22 cellular contexts compared by ENCODE assay signal in the genomic region with DNA sequence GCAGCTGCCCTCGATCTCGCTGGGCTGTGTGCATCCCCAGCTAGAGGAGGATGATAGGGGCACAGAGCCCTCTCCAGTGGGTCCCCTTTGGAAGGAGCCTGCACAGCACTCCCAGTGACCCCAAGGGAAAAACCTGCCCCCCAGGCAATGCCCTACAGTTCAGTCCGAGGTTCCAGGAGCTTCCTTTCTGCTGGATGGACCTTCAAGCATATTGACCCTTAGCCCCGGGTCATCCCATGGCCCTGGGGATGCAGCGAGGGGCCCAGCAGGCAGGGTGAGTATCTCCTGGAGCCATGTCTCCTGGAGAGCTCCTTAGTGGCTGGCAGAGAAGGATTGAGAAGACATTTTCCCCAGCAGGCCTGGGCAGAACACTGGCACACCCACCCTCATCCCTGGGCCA.
"Had no signal": no experiment of that assay in that cellular context is flagged by ENCODE, and none has a peak within 500 bp of the region (broad histone marks: within the 10 kb centered on the region; RNA-seq: fewer than 3 reads in every experiment).

No MANE protein-coding gene starts in this region.

- H3K27ac Mint-ChIP-seq: nephron progenitor cell, T-helper 17 cell had no signal

- H3K9me3 ChIP-seq: body of pancreas, sigmoid colon, tibial artery had no signal

- H3K4me3 Mint-ChIP-seq: activated B cell treated with CpG ODN at 0.5 μM for 24 hours; activated CD8-positive, alpha-beta T cell treated with anti-CD3 and anti-CD28 coated beads, Interleukin-2, amount 10 ng/mL, durations not matched to agents 7 days and 5 days; effector memory CD8-positive, alpha-beta T cell; nephron progenitor cell; T-helper 17 cell had no signal

- ATAC-seq: activated CD8-positive, alpha-beta T cell treated with anti-CD3 and anti-CD28 coated beads, Interleukin-2, amount 10 ng/mL, durations not matched to agents 7 days and 5 days; body of pancreas; effector memory CD8-positive, alpha-beta T cell; esophagus mucosa; T-helper 17 cell had no signal

- H3K27me3 Mint-ChIP-seq: activated B cell treated with CpG ODN at 0.5 μM for 24 hours had no signal

- H3K4me1 Mint-ChIP-seq: nephron progenitor cell had no signal

- H3K4me1 ChIP-seq: body of pancreas had no signal

- H3K27ac ChIP-seq: body of pancreas, cardiac muscle cell, sigmoid colon, SK-N-MC, tibial artery had no signal

- H3K4me3 ChIP-seq: body of pancreas, cardiac muscle cell, lung, sigmoid colon, SK-N-MC, smooth muscle cell, tibial artery had no signal

- DNase-seq: activated B cell treated with CpG ODN at 0.5 μM for 24 hours; activated CD4-positive, alpha-beta T cell treated with anti-CD3 and anti-CD28 coated beads for 4 hours; activated CD8-positive, alpha-beta T cell treated with anti-CD3 and anti-CD28 coated beads, Interleukin-2, amount 10 ng/mL, durations not matched to agents 7 days and 5 days; activated effector memory CD4-positive, alpha-beta T cell treated with anti-CD3 and anti-CD28 coated beads, Interleukin-2, amount 50 U/mL, for 16 hours; activated naive CD4-positive, alpha-beta T cell treated with anti-CD3 and anti-CD28 coated beads, Interleukin-2, amount 50 U/mL, for 16 hours; anterior cingulate cortex; body of pancreas; effector memory CD8-positive, alpha-beta T cell; foreskin melanocyte; midbrain; nephron progenitor cell; stimulated activated CD4-positive, alpha-beta T cell treated with anti-CD3 and anti-CD28 coated beads, Interleukin-15, amount 100 ng/mL, for 24 hours; stimulated activated naive CD4-positive, alpha-beta T cell treated with Interleukin-2 at 50 U/mL for 16 hours; SW 1271; T-helper 17 cell had no signal

- H3K27me3 ChIP-seq: tibial artery had no signal

- H3K9me3 Mint-ChIP-seq: effector memory CD8-positive, alpha-beta T cell had no signal

- H3K36me3 ChIP-seq: cardiac muscle cell, sigmoid colon, tibial artery had no signal
